In genomic region chr17:34706029-34706428, GRCh38 we compare ENCODE assay signal across 1 cellular context.
TF ChIP-seq lines count a peak whose summit lies in the region.

No MANE protein-coding gene starts in this region.

TF ChIP-seq in K562, 482 proteins besides CTCF, POLR2A, EP300 and RAD21 (continued from another document):
- no peak for TF ChIP-seq PREB (CRISPR knock-in tag; IDR thresholded peaks at IDR 0.05)
- TF ChIP-seq FOXP1 (CRISPR knock-in tag; IDR thresholded peaks at IDR 0.05), result no peak
- no peak for TF ChIP-seq KLF1 (tag; IDR thresholded peaks at IDR 0.05)
- TF ChIP-seq GMEB1 (CRISPR knock-in tag; IDR thresholded peaks at IDR 0.05), result no peak
- TF ChIP-seq ZNF766 (CRISPR knock-in tag; conservative IDR thresholded peaks at IDR 0.05), result peak; percentile 73
- 0 out of 4 replicates have a peak, but pooled peaks of 1 of the 2 experiments have one; percentile 21 for TF ChIP-seq MAZ (CRISPR knock-in tag; conservative IDR thresholded peaks at IDR 0.05 in 1 of 2, IDR thresholded peaks at IDR 0.05 in 1 of 2)
- no peak for TF ChIP-seq BACH1 (tag; IDR thresholded peaks at IDR 0.05)
- TF ChIP-seq DMBX1 (CRISPR knock-in tag; IDR thresholded peaks at IDR 0.05; ENCODE audit: borderline replicate concordance), result 0 out of 2 replicates have a peak, but pooled peaks have one; percentile 67
- no peak for TF ChIP-seq ZNF184 (CRISPR knock-in tag; IDR thresholded peaks at IDR 0.05)
- TF ChIP-seq TGIF2 (CRISPR knock-in tag; IDR thresholded peaks at IDR 0.05), result no peak
- no peak for TF ChIP-seq MLLT1 (IDR thresholded peaks at IDR 0.05)
